ENCODE assay signal across 25 cellular contexts in genomic region chr18:68181956-68182355, GRCh38.
DNase-seq lines count a peak whose midpoint lies in the region; ATAC-seq and TF ChIP-seq lines count a peak whose summit lies in the region.
"Had no signal": no experiment of that assay in that cellular context is flagged by ENCODE, and none has a peak within 500 bp of the region (broad histone marks: within the 10 kb centered on the region; RNA-seq: fewer than 3 reads in every experiment).

No MANE protein-coding gene starts in this region.

- H3K4me3 ChIP-seq in SK-N-SH (ENCODE audit: low read depth in 2 of 2, low read length in 1 of 2), result no peak overlapping the region
- H3K4me3 ChIP-seq in fibroblast of lung (replicated peaks in 1 of 4; ENCODE audit: control extremely low read depth in 1 of 4, insufficient read depth in 1 of 4, low read depth in 3 of 4, low read length in 4 of 4), result no peak overlapping the region
- H3K4me3 ChIP-seq: BLaER1 treated with 17β-estradiol and CSF1 and Interleukin-3, amounts not matched to agents 10 nM and 100 nM; GM12878; GM23248 had no signal

- H3K36me3 ChIP-seq in SK-N-SH (replicated peaks in 1 of 2; ENCODE audit: control insufficient read depth in 1 of 2, insufficient read depth in 2 of 2, low read length in 1 of 2) (no peaks in the 10 kb centered on the region), fibroblast of lung (ENCODE audit: control insufficient read depth, insufficient read depth, low read length) (no peaks in the 10 kb centered on the region)
- H3K36me3 ChIP-seq: BLaER1 treated with 17β-estradiol and CSF1 and Interleukin-3, amounts not matched to agents 10 nM and 100 nM had no signal

- H3K27me3 ChIP-seq in SK-N-SH (ENCODE audit: insufficient read depth) (no peaks in the 10 kb centered on the region), fibroblast of lung (ENCODE audit: control insufficient read depth, insufficient read depth, low read length) (no peaks in the 10 kb centered on the region)
- H3K27me3 ChIP-seq: BLaER1 treated with 17β-estradiol and CSF1 and Interleukin-3, amounts not matched to agents 10 nM and 100 nM had no signal

- H3K79me2 ChIP-seq in SK-N-SH (ENCODE audit: insufficient read depth) (no peaks in the 10 kb centered on the region), fibroblast of lung (ENCODE audit: control insufficient read depth, insufficient read depth, low read length) (no peaks in the 10 kb centered on the region)

- WGBS in SK-N-SH (ENCODE audit: low lambda C conversion rate), result 25% methylated on average over 2 of the region's 2 CpGs

- H3K4me2 ChIP-seq in SK-N-SH (no peak overlapping the region), fibroblast of lung (ENCODE audit: extremely low read depth, insufficient read depth, low read length) (no peak overlapping the region)
- H3K4me2 ChIP-seq: BLaER1 treated with 17β-estradiol and CSF1 and Interleukin-3, amounts not matched to agents 10 nM and 100 nM; KMS-11 had no signal

- H3K9me3 ChIP-seq in SK-N-SH, result no peaks in the 10 kb centered on the region
- no peaks in the 10 kb centered on the region for H3K9me3 ChIP-seq in fibroblast of lung (ENCODE audit: control insufficient read depth, insufficient read depth, low read depth, low read length)
- H3K9me3 ChIP-seq: BLaER1 treated with 17β-estradiol and CSF1 and Interleukin-3, amounts not matched to agents 10 nM and 100 nM had no signal

- TF ChIP-seq CTCF in SK-N-SH (IDR thresholded peaks at IDR 0.05) (no peak), VCaP (conservative IDR thresholded peaks at IDR 0.05) (no peak), fibroblast of lung (conservative IDR thresholded peaks at IDR 0.05 in 1 of 2, IDR thresholded peaks at IDR 0.05 in 1 of 2; ENCODE audit: low read depth in 1 of 2, low read length in 2 of 2) (no peak)

- DNase-seq in SK-N-SH, result no peak
- peak; percentile 47 to 69 for DNase-seq in fibroblast of lung (ENCODE audit: low read depth in 2 of 2)
- DNase-seq in stromal cell of bone marrow (ENCODE audit: low read depth), result peak; percentile 4
- DNase-seq in NCI-H2227 treated with DMSO at 0.1 percent for 48 hours (lab: John Stamatoyannopoulos, UW), result no peak
- no peak for DNase-seq in activated CD8-positive, alpha-beta memory T cell treated with anti-CD3 and anti-CD28 coated beads for 24 hours
- no peak for DNase-seq in effector CD4-positive, alpha-beta T cell
- DNase-seq: ACHN; Calu3; CD8-positive, alpha-beta T cell; DMS53; GM23248; H9; MV-4-11; NCI-H1105 treated with DMSO at 0.1 percent for 48 hours; NCI-H2029 treated with DMSO at 0.1 percent for 48 hours; NCI-H524 treated with DMSO at 0.1 percent for 48 hours; OCI-M1; Right ventricle myocardium superior; SW 1271 had no signal

- no peak for ATAC-seq in SK-N-SH treated with all-trans-retinoic acid at 6 μM for 48 hours
- ATAC-seq: CD8-positive, alpha-beta T cell; GM12878 had no signal

- POLR2A ChIA-PET in SK-N-SH (lab: Yijun Ruan, JAX), result no interaction called here

- TF ChIP-seq EP300 in SK-N-SH (IDR thresholded peaks at IDR 0.05; ENCODE audit: borderline replicate concordance in 1 of 2, low read depth in 1 of 2, low read length in 1 of 2), result peak in 1 of 2 experiments; percentile 87; a peak in 2 of 4 replicates

- H4K20me1 ChIP-seq in SK-N-SH (ENCODE audit: insufficient read depth) (no peaks in the 10 kb centered on the region), fibroblast of lung (ENCODE audit: control insufficient read depth, extremely low read depth, insufficient read depth, low read length) (no peaks in the 10 kb centered on the region)
- H4K20me1 ChIP-seq: BLaER1 treated with 17β-estradiol and CSF1 and Interleukin-3, amounts not matched to agents 10 nM and 100 nM had no signal

- H3K4me1 ChIP-seq in SK-N-SH (ENCODE audit: control insufficient read depth in 1 of 2, insufficient read depth in 2 of 2, low read depth in 1 of 2, low read length in 1 of 2) (peaks cover 2 to 16% of the 10 kb centered on the region in 2 experiments), fibroblast of lung (ENCODE audit: control insufficient read depth, extremely low read depth, insufficient read depth, low read length) (peaks cover 3% of the 10 kb centered on the region)
- H3K4me1 ChIP-seq: BLaER1 treated with 17β-estradiol and CSF1 and Interleukin-3, amounts not matched to agents 10 nM and 100 nM had no signal

- TF ChIP-seq RAD21 in SK-N-SH (IDR thresholded peaks at IDR 0.05; ENCODE audit: low read length), result no peak

- H3K27ac ChIP-seq in SK-N-SH (ENCODE audit: low read depth in 2 of 2, low read length in 1 of 2) (no peak overlapping the region), VCaP (peak overlapping the region; percentile 24), fibroblast of lung (ENCODE audit: insufficient read depth, low read length) (no peak overlapping the region)
- H3K27ac ChIP-seq: 22Rv1; BLaER1 treated with 17β-estradiol and CSF1 and Interleukin-3, amounts not matched to agents 10 nM and 100 nM; GM23248; KMS-11 had no signal

- H3K9ac ChIP-seq in SK-N-SH, result no peak overlapping the region
- H3K9ac ChIP-seq in fibroblast of lung (ENCODE audit: insufficient read depth, low read length), result no peak overlapping the region
- H3K9ac ChIP-seq: BLaER1 treated with 17β-estradiol and CSF1 and Interleukin-3, amounts not matched to agents 10 nM and 100 nM; GM23248; KMS-11 had no signal

- no peaks in the 10 kb centered on the region for H3K9me2 ChIP-seq in SK-N-SH

- H3F3A ChIP-seq in SK-N-SH (replicated peaks; ENCODE audit: insufficient read depth), result peaks cover 22% of the 10 kb centered on the region

- CTCF ChIA-PET in SK-N-SH (lab: Yijun Ruan, JAX), result no interaction called here

- no peak overlapping the region for H2AFZ ChIP-seq in SK-N-SH (ENCODE audit: low read depth)
- no peak overlapping the region for H2AFZ ChIP-seq in fibroblast of lung (ENCODE audit: low read length)
- H2AFZ ChIP-seq: GM23248 had no signal

TF ChIP-seq in SK-N-SH, 30 proteins besides CTCF, POLR2A, EP300 and RAD21 (continues in another document):
- peak; percentile 93 for TF ChIP-seq NFIC (IDR thresholded peaks at IDR 0.05; ENCODE audit: borderline replicate concordance)
- TF ChIP-seq, protein P1, sequence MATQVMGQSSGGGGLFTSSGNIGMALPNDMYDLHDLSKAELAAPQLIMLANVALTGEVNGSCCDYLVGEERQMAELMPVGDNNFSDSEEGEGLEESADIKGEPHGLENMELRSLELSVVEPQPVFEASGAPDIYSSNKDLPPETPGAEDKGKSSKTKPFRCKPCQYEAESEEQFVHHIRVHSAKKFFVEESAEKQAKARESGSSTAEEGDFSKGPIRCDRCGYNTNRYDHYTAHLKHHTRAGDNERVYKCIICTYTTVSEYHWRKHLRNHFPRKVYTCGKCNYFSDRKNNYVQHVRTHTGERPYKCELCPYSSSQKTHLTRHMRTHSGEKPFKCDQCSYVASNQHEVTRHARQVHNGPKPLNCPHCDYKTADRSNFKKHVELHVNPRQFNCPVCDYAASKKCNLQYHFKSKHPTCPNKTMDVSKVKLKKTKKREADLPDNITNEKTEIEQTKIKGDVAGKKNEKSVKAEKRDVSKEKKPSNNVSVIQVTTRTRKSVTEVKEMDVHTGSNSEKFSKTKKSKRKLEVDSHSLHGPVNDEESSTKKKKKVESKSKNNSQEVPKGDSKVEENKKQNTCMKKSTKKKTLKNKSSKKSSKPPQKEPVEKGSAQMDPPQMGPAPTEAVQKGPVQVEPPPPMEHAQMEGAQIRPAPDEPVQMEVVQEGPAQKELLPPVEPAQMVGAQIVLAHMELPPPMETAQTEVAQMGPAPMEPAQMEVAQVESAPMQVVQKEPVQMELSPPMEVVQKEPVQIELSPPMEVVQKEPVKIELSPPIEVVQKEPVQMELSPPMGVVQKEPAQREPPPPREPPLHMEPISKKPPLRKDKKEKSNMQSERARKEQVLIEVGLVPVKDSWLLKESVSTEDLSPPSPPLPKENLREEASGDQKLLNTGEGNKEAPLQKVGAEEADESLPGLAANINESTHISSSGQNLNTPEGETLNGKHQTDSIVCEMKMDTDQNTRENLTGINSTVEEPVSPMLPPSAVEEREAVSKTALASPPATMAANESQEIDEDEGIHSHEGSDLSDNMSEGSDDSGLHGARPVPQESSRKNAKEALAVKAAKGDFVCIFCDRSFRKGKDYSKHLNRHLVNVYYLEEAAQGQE (IDR thresholded peaks at IDR 0.05; ENCODE audit: low read depth, low read length), result no peak

TF ChIP-seq in SK-N-SH treated with all-trans-retinoic acid at 6 μM for 48 hours, 23 proteins besides CTCF, POLR2A, EP300 and RAD21 (continues in another document):
- TF ChIP-seq, protein P2, sequence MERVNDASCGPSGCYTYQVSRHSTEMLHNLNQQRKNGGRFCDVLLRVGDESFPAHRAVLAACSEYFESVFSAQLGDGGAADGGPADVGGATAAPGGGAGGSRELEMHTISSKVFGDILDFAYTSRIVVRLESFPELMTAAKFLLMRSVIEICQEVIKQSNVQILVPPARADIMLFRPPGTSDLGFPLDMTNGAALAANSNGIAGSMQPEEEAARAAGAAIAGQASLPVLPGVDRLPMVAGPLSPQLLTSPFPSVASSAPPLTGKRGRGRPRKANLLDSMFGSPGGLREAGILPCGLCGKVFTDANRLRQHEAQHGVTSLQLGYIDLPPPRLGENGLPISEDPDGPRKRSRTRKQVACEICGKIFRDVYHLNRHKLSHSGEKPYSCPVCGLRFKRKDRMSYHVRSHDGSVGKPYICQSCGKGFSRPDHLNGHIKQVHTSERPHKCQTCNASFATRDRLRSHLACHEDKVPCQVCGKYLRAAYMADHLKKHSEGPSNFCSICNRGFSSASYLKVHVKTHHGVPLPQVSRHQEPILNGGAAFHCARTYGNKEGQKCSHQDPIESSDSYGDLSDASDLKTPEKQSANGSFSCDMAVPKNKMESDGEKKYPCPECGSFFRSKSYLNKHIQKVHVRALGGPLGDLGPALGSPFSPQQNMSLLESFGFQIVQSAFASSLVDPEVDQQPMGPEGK (CRISPR knock-in tag; IDR thresholded peaks at IDR 0.05; ENCODE audit: borderline replicate concordance), result no peak
- TF ChIP-seq, protein P3, sequence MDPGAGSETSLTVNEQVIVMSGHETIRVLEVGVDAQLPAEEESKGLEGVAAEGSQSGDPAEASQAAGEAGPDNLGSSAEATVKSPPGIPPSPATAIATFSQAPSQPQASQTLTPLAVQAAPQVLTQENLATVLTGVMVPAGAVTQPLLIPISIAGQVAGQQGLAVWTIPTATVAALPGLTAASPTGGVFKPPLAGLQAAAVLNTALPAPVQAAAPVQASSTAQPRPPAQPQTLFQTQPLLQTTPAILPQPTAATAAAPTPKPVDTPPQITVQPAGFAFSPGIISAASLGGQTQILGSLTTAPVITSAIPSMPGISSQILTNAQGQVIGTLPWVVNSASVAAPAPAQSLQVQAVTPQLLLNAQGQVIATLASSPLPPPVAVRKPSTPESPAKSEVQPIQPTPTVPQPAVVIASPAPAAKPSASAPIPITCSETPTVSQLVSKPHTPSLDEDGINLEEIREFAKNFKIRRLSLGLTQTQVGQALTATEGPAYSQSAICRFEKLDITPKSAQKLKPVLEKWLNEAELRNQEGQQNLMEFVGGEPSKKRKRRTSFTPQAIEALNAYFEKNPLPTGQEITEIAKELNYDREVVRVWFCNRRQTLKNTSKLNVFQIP (CRISPR knock-in tag; IDR thresholded peaks at IDR 0.05; ENCODE audit: borderline replicate concordance, low read depth), result no peak
- no peak for TF ChIP-seq GLIS3 (CRISPR knock-in tag; IDR thresholded peaks at IDR 0.05)
- no peak for TF ChIP-seq ISL1 (CRISPR knock-in tag; IDR thresholded peaks at IDR 0.05)
- TF ChIP-seq PPARA (CRISPR knock-in tag; IDR thresholded peaks at IDR 0.05; ENCODE audit: borderline replicate concordance), result no peak
- TF ChIP-seq RARB (CRISPR knock-in tag; IDR thresholded peaks at IDR 0.05), result no peak

Comparison
In these comparisons a context has a peak if more than half of its experiments do, and no peak if none do; other contexts are left out.
1. DNase-seq: peak in fibroblast of lung (2 of 2) and stromal cell of bone marrow (single experiment); none in SK-N-SH (single experiment), NCI-H2227 treated with DMSO at 0.1 percent for 48 hours (single experiment), activated CD8-positive, alpha-beta memory T cell treated with anti-CD3 and anti-CD28 coated beads for 24 hours (single experiment) and effector CD4-positive, alpha-beta T cell (single experiment).